Comparison of ENCODE assay signal across 9 cellular contexts in the genomic region with DNA sequence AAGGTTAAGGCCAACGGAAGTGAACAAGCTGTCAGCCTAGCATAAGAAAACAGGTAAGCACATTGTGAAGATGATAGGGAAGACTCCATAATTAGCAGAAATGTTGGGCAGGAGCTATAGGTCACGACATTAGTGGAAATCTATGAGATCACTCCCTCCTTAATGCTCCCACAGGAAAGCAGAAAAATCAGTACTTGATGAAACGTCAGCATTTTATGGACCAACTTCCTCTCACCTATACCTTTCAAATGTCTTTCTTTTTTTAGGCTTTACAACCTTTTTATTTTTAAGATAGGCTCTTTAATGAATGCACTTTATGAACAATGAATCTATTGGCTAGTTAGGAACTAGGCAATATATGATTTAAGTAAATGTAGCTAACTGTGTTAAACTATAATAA. TPM values are rescaled to one million over a fixed set of nuclear protein-coding genes. Genes with fewer than 3 reads are reported as not detected.
"Had no signal": no experiment of that assay in that cellular context is flagged by ENCODE, and none has a peak within 500 bp of the region (broad histone marks: within the 10 kb centered on the region; RNA-seq: fewer than 3 reads in every experiment).

No MANE protein-coding gene starts in this region.

- H3K4me3 Mint-ChIP-seq: H9, IgD-negative memory B cell had no signal

- H3K27ac ChIP-seq: GM23248, HL-60 had no signal

- H3K9ac ChIP-seq: GM23248 had no signal

- FAIRE-seq: H1 had no signal

- DNase-seq: GM23248, H9, HCEC 1CT, Kasumi-1, KG1 had no signal

- H2AFZ ChIP-seq: GM23248 had no signal

- H3K4me3 ChIP-seq: GM23248 had no signal

- H3K36me3 Mint-ChIP-seq: IgD-negative memory B cell had no signal

- H3K27me3 Mint-ChIP-seq: IgD-negative memory B cell had no signal

- H3K27ac Mint-ChIP-seq: H9, IgD-negative memory B cell had no signal

- H3K9me3 Mint-ChIP-seq: H9 had no signal

- H3K4me1 Mint-ChIP-seq: IgD-negative memory B cell had no signal

RNA-seq across cellular contexts. Expression of a gene that starts 29.4 kb away (rescaled TPM):
- total RNA-seq: GM23248, HT1080 had no signal
- polyA plus RNA-seq: GM23248, IgD-negative memory B cell had no signal
